ENCODE assay signal across 13 cellular contexts in the genomic region with DNA sequence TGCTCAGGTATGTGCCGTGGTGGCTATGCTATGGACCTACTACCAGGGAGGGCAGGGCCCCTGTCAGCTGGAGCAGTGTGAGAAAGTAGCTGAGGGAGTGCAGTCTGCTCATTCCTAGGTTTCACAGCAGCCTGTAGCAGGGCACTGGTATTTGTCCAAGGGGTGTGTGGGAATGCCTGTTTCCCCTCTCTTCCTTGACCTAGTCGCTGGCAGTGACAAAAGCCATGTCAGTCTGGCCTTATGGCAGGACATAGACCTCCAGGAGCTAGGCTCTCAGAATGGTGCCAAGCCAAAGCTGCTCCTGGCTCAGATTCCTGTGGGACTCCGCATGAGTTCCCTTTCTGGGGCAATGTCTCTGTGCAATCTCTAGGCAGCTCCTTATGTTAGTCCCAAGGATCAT.
"Had no signal": no experiment of that assay in that cellular context is flagged by ENCODE, and none has a peak within 500 bp of the region (broad histone marks: within the 10 kb centered on the region; RNA-seq: fewer than 3 reads in every experiment).

No MANE protein-coding gene starts in this region.

- DNase-seq: effector memory CD4-positive, alpha-beta T cell; hypothalamus; mammary epithelial cell; naive thymus-derived CD4-positive, alpha-beta T cell; nephron progenitor cell; posterior cingulate gyrus; small intestine; stimulated activated CD4-positive, alpha-beta T cell treated with anti-CD3 and anti-CD28 coated beads, Interleukin-12 subunit alpha, Interleukin-12 subunit beta, amount 100 ng/mL, for 4 hours; stimulated activated naive CD4-positive, alpha-beta T cell; stomach; trophoblast cell; uterus had no signal

- ATAC-seq: esophagus mucosa; naive thymus-derived CD4-positive, alpha-beta T cell had no signal
